In the genomic region with DNA sequence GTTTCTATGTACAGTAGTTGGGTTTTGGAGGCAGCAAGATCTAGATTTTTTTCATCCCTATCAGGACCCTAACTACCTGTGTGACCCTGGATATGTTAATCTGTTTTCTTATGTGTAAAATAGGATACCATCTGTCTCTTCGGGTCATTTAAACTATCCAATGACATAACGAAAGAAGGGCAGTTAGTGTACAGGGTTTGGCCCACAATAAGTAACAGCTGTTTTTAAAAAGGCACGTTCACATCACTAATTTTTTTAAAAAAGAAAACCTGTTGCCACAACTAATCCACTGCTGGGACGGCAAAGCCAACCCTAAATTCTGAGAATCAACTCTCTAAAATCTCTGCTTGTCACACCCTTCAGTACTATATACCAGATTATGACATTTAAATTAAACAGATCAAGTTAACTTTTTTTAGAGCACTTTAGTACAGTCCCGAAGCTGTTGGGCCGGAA, we compare ENCODE assay signal across 8 cellular contexts. TPM values are rescaled to one million over a fixed set of nuclear protein-coding genes. Genes with fewer than 3 reads are reported as not detected.
DNase-seq lines count a peak whose midpoint lies in the region; ATAC-seq and TF ChIP-seq lines count a peak whose summit lies in the region.

No MANE protein-coding gene starts in this region.

- CTCF ChIA-PET in A673 (lab: Charles Lee), result no interaction called here

- H2AFZ ChIP-seq in OCI-LY3 (ENCODE audit: low read depth, low read length), result peak overlapping the region; percentile 77

- H3K36me3 ChIP-seq in A673 (ENCODE audit: insufficient read depth, low read length, poor library complexity, severe bottlenecking) (no peaks in the 10 kb centered on the region), OCI-LY3 (replicated peaks; ENCODE audit: low read depth, low read length) (no peaks in the 10 kb centered on the region), esophagus muscularis mucosa (peaks cover 0 to 10% (median 3%) of the 10 kb centered on the region in 4 donors), gastrocnemius medialis (no peaks in the 10 kb centered on the region)

- H3K4me1 ChIP-seq in A673 (ENCODE audit: insufficient read depth, low read length, poor library complexity, severe bottlenecking) (peaks cover 7% of the 10 kb centered on the region), OCI-LY3 (ENCODE audit: low read length) (peaks cover 5% of the 10 kb centered on the region), esophagus muscularis mucosa (peaks cover 10 to 21% (median 17%) of the 10 kb centered on the region in 4 donors), gastrocnemius medialis (peaks cover 12% of the 10 kb centered on the region in 2 donors)

- no peak for DNase-seq in A673 (ENCODE audit: low spot score)
- no peak for DNase-seq in esophagus muscularis mucosa (ENCODE audit: extremely low spot score)
- no peak for DNase-seq in gastrocnemius medialis
- no peak for DNase-seq in NCI-H774 (lab: John Stamatoyannopoulos, UW)
- DNase-seq in NCI-H1092 treated with DMSO at 0.1 percent for 48 hours (lab: John Stamatoyannopoulos, UW), result no peak

- H3K9ac ChIP-seq in OCI-LY3 (ENCODE audit: low read length), result peak overlapping the region; percentile 83

- in situ Hi-C loops in gastrocnemius medialis (cut with MboI; ENCODE audit: low sequenced_read_pairs in 4 of 4), result no loop called here

- WGBS in esophagus muscularis mucosa, result 3% methylated on average over 6 of the region's 6 CpGs

- peak overlapping the region; percentile 96 for H3K27ac ChIP-seq in A673 (ENCODE audit: low read depth, low read length, poor library complexity, severe bottlenecking)
- 0 out of 2 replicates have a peak overlapping the region, but pooled peaks have one; percentile 48 for H3K27ac ChIP-seq in OCI-LY3 (ENCODE audit: low read length)
- H3K27ac ChIP-seq in esophagus muscularis mucosa (replicated peaks in 1 of 4), result peak overlapping the region; percentile 87 to 95 (median 91)
- peak overlapping the region; percentile 88 to 94 (median 92) for H3K27ac ChIP-seq in gastrocnemius medialis

- POLR2A ChIA-PET in A673 (lab: Charles Lee; ENCODE audit: low non-redundant PET), result no interaction called here

- TF ChIP-seq EP300 in esophagus muscularis mucosa (IDR thresholded peaks at IDR 0.05), result no peak

- TF ChIP-seq POLR2A in esophagus muscularis mucosa (IDR thresholded peaks at IDR 0.05; ENCODE audit: low read depth) (no peak), gastrocnemius medialis (IDR thresholded peaks at IDR 0.05) (no peak)

- no peak for TF ChIP-seq CTCF in A673 (conservative IDR thresholded peaks at IDR 0.05; ENCODE audit: low read depth, low read length)
- no peak for TF ChIP-seq CTCF in OCI-LY3 (IDR thresholded peaks at IDR 0.05; ENCODE audit: low read depth, low read length)
- TF ChIP-seq CTCF in esophagus muscularis mucosa (IDR thresholded peaks at IDR 0.05), result no peak
- no peak for TF ChIP-seq CTCF in gastrocnemius medialis (IDR thresholded peaks at IDR 0.05 in 4 of 5, conservative IDR thresholded peaks at IDR 0.05 in 1 of 5)

- no TSS peak for BruUV-seq in A673 (replicated peaks; lab: Mats Ljungman, UMichigan)

- peak overlapping the region; percentile 66 for H3K4me2 ChIP-seq in OCI-LY3 (ENCODE audit: low read length)

- H3K4me3 ChIP-seq in A673 (ENCODE audit: low read depth, low read length, poor library complexity, severe bottlenecking) (peak overlapping the region; percentile 89), OCI-LY3 (ENCODE audit: low read length) (peak overlapping the region; percentile 82), esophagus muscularis mucosa (peak overlapping the region; percentile 73 to 93 (median 83)), gastrocnemius medialis (peak overlapping the region; percentile 73 to 97 (median 88))

- H4K20me1 ChIP-seq in OCI-LY3 (ENCODE audit: insufficient read depth, low read length), result no peaks in the 10 kb centered on the region

- H3K27me3 ChIP-seq in A673 (replicated peaks; ENCODE audit: insufficient read depth, low read depth, low read length, poor library complexity), result no peaks in the 10 kb centered on the region
- H3K27me3 ChIP-seq in OCI-LY3 (ENCODE audit: low read depth, low read length), result no peaks in the 10 kb centered on the region
- H3K27me3 ChIP-seq in esophagus muscularis mucosa, result no peaks in the 10 kb centered on the region
- no peaks in the 10 kb centered on the region for H3K27me3 ChIP-seq in gastrocnemius medialis

- peak; percentile 44 for ATAC-seq in GM19395 (IDR thresholded peaks at IDR 0.05; ENCODE audit: unreplicated experiment)
- no peak for ATAC-seq in gastrocnemius medialis
- no peak for ATAC-seq in HG03342 (IDR thresholded peaks at IDR 0.05; ENCODE audit: unreplicated experiment)

- intact Hi-C loops in A673 (cut with micrococcal nuclease; ENCODE audit: unreplicated experiment), result no loop called here
- intact Hi-C loops in esophagus muscularis mucosa (cut with DNase I), result no loop called here
- intact Hi-C loops in gastrocnemius medialis (cut with DNase I; ENCODE audit: low total_unique reads), result loop anchor here (10.0 kb wide), 1 partner anchor 211 kb away; a partner anchor contains a TSS

- no peaks in the 10 kb centered on the region for H3K79me2 ChIP-seq in OCI-LY3 (ENCODE audit: low read length)

- H3K9me3 ChIP-seq in A673 (ENCODE audit: low read depth, low read length, poor library complexity, severe bottlenecking) (no peaks in the 10 kb centered on the region), OCI-LY3 (ENCODE audit: insufficient read depth, low read length) (no peaks in the 10 kb centered on the region), esophagus muscularis mucosa (no peaks in the 10 kb centered on the region), gastrocnemius medialis (no peaks in the 10 kb centered on the region)

RNA-seq across cellular contexts. Expression of a gene that starts 0.9 kb away (rescaled TPM):
- 29.6 and 35.6 TPM in 2 replicates for total RNA-seq in A673 (2021)
- total RNA-seq in esophagus muscularis mucosa, result 10 to 100 TPM; 12.3 to 23.3 (median 20.1) TPM
- total RNA-seq in gastrocnemius medialis, result 10 to 100 TPM; 10.9 to 29.2 (median 12.4) TPM

RNA-seq across cellular contexts. Expression of a gene that starts 51.7 kb away (rescaled TPM):
- total RNA-seq in A673 (2021), result not detected in 2 replicates
- total RNA-seq in esophagus muscularis mucosa, result not detected
- total RNA-seq in gastrocnemius medialis, result not detected
